In the genomic region with DNA sequence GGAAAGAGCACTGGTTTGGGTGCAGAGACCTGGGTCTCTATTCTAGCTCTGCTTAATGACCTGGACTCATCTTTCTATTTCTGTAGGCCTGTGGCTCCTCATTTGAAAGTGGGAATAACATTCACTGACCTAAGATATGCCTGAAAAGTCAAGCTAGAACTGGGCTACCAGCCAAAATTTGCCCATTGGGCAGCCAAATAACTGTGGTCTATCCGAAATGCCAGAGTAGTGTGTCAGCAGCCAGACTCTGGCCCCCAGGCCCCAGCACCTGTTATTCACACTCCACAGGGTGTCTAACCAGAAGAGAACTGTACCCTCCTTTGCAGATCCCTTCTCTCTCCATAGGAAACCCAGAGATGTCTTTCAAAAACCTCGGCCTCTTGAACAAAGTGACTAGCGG, we compare ENCODE assay signal across 12 cellular contexts. TPM values are rescaled to one million over a fixed set of nuclear protein-coding genes. Genes with fewer than 3 reads are reported as not detected.
DNase-seq lines count a peak whose midpoint lies in the region; ATAC-seq and TF ChIP-seq lines count a peak whose summit lies in the region.
"Had no signal": no experiment of that assay in that cellular context is flagged by ENCODE, and none has a peak within 500 bp of the region (broad histone marks: within the 10 kb centered on the region; RNA-seq: fewer than 3 reads in every experiment).

No MANE protein-coding gene starts in this region.

- peaks cover 11% of the 10 kb centered on the region for H3K27me3 Mint-ChIP-seq in activated naive CD8-positive, alpha-beta T cell treated with anti-CD3 and anti-CD28 coated beads, Interleukin-2, amount 50 U/mL, for 24 hours
- peaks cover 38% of the 10 kb centered on the region for H3K27me3 Mint-ChIP-seq in T-helper 17 cell
- H3K27me3 Mint-ChIP-seq: activated CD8-positive, alpha-beta memory T cell treated with anti-CD3 and anti-CD28 coated beads, Interleukin-2, amount 10 ng/mL, durations not matched to agents 7 days and 5 days; dendritic cell treated with granulocyte-macrophage colony-stimulating factor and Interleukin-4, amounts not matched to agents 40 ng/mL and 50 ng/mL, for 4 days had no signal

- TF ChIP-seq CTCF in cardiac fibroblast (IDR thresholded peaks at IDR 0.05; ENCODE audit: low read depth, low read length), result no peak

- ATAC-seq in activated naive CD8-positive, alpha-beta T cell treated with anti-CD3 and anti-CD28 coated beads, Interleukin-2, amount 50 U/mL, for 24 hours, result no peak
- ATAC-seq in T-helper 17 cell (no peak), HG02970 (IDR thresholded peaks at IDR 0.05; ENCODE audit: low FRiP score, unreplicated experiment) (no peak)
- ATAC-seq: activated CD8-positive, alpha-beta memory T cell treated with anti-CD3 and anti-CD28 coated beads, Interleukin-2, amount 10 ng/mL, durations not matched to agents 7 days and 5 days had no signal

- no peaks in the 10 kb centered on the region for H3K36me3 ChIP-seq in MG63

- no peaks in the 10 kb centered on the region for H3K27me3 ChIP-seq in MG63

- H3K9me3 Mint-ChIP-seq in activated naive CD8-positive, alpha-beta T cell treated with anti-CD3 and anti-CD28 coated beads, Interleukin-2, amount 50 U/mL, for 24 hours, result peaks cover 14% of the 10 kb centered on the region
- H3K9me3 Mint-ChIP-seq: activated naive CD8-positive, alpha-beta T cell treated with anti-CD3 and anti-CD28 coated beads for 36 hours; dendritic cell treated with granulocyte-macrophage colony-stimulating factor and Interleukin-4, amounts not matched to agents 40 ng/mL and 50 ng/mL, for 4 days had no signal

- in situ Hi-C loops in G401 (cut with HindIII; ENCODE audit: low sequenced_read_pairs), result no loop called here

- no peaks in the 10 kb centered on the region for H3K4me1 Mint-ChIP-seq in activated naive CD8-positive, alpha-beta T cell treated with anti-CD3 and anti-CD28 coated beads, Interleukin-2, amount 50 U/mL, for 24 hours
- peaks cover 2% of the 10 kb centered on the region for H3K4me1 Mint-ChIP-seq in T-helper 17 cell
- H3K4me1 Mint-ChIP-seq: activated CD8-positive, alpha-beta memory T cell treated with anti-CD3 and anti-CD28 coated beads, Interleukin-2, amount 10 ng/mL, durations not matched to agents 7 days and 5 days; activated naive CD8-positive, alpha-beta T cell treated with anti-CD3 and anti-CD28 coated beads for 36 hours had no signal

- H3K36me3 Mint-ChIP-seq in activated naive CD8-positive, alpha-beta T cell treated with anti-CD3 and anti-CD28 coated beads, Interleukin-2, amount 50 U/mL, for 24 hours (ENCODE audit: low read depth), result no peaks in the 10 kb centered on the region
- peaks cover 5% of the 10 kb centered on the region for H3K36me3 Mint-ChIP-seq in T-helper 17 cell (ENCODE audit: low read depth)
- H3K36me3 Mint-ChIP-seq: activated CD8-positive, alpha-beta memory T cell treated with anti-CD3 and anti-CD28 coated beads, Interleukin-2, amount 10 ng/mL, durations not matched to agents 7 days and 5 days; activated naive CD8-positive, alpha-beta T cell treated with anti-CD3 and anti-CD28 coated beads for 36 hours had no signal

- H3K9me3 ChIP-seq in MG63 (peaks cover 9% of the 10 kb centered on the region; the same call in 1 of the 2 replicates), T-helper 17 cell (ENCODE audit: control insufficient read depth, low read length, poor library complexity, severe bottlenecking) (no peaks in the 10 kb centered on the region)

- H3K27ac Mint-ChIP-seq in activated naive CD8-positive, alpha-beta T cell treated with anti-CD3 and anti-CD28 coated beads, Interleukin-2, amount 50 U/mL, for 24 hours, result no peak overlapping the region
- H3K27ac Mint-ChIP-seq in T-helper 17 cell, result no peak overlapping the region
- H3K27ac Mint-ChIP-seq: activated CD8-positive, alpha-beta memory T cell treated with anti-CD3 and anti-CD28 coated beads, Interleukin-2, amount 10 ng/mL, durations not matched to agents 7 days and 5 days; activated naive CD8-positive, alpha-beta T cell treated with anti-CD3 and anti-CD28 coated beads for 36 hours; dendritic cell treated with granulocyte-macrophage colony-stimulating factor and Interleukin-4, amounts not matched to agents 40 ng/mL and 50 ng/mL, for 4 days had no signal

- H3K4me3 Mint-ChIP-seq in activated naive CD8-positive, alpha-beta T cell treated with anti-CD3 and anti-CD28 coated beads, Interleukin-2, amount 50 U/mL, for 24 hours, result no peak overlapping the region
- H3K4me3 Mint-ChIP-seq in T-helper 17 cell, result no peak overlapping the region
- H3K4me3 Mint-ChIP-seq: activated CD8-positive, alpha-beta memory T cell treated with anti-CD3 and anti-CD28 coated beads, Interleukin-2, amount 10 ng/mL, durations not matched to agents 7 days and 5 days; activated naive CD8-positive, alpha-beta T cell treated with anti-CD3 and anti-CD28 coated beads for 36 hours; dendritic cell treated with granulocyte-macrophage colony-stimulating factor and Interleukin-4, amounts not matched to agents 40 ng/mL and 50 ng/mL, for 4 days had no signal

- peak; percentile 71 for DNase-seq in G401 (ENCODE audit: low spot score)
- peak; percentile 68 for DNase-seq in MG63
- peak; percentile 2 to 30 for DNase-seq in cardiac fibroblast (ENCODE audit: low read depth in 2 of 2)
- peak; percentile 84 for DNase-seq in kidney glomerular epithelial cell (lab: John Stamatoyannopoulos, UW)
- DNase-seq in D341Med (ENCODE audit: low spot score), result no peak
- no peak for DNase-seq in activated naive CD8-positive, alpha-beta T cell treated with anti-CD3 and anti-CD28 coated beads, Interleukin-2, amount 50 U/mL, for 24 hours
- DNase-seq in T-helper 17 cell, result no peak
- DNase-seq: activated CD8-positive, alpha-beta memory T cell treated with anti-CD3 and anti-CD28 coated beads, Interleukin-2, amount 10 ng/mL, durations not matched to agents 7 days and 5 days; activated naive CD8-positive, alpha-beta T cell treated with anti-CD3 and anti-CD28 coated beads for 36 hours had no signal

- H3K4me3 ChIP-seq in MG63, result no peak overlapping the region
- H3K4me3 ChIP-seq in cardiac fibroblast (replicated peaks in 1 of 2; ENCODE audit: low read depth in 2 of 2, low read length in 2 of 2), result no peak overlapping the region
- H3K4me3 ChIP-seq: smooth muscle cell had no signal

RNA-seq across cellular contexts. Expression of a gene that starts 12.6 kb away (rescaled TPM):
- total RNA-seq in G401 (2014; rRNA removed; shearing (Covaris generic)), result not detected in 2 replicates
- total RNA-seq in MG63 (2014; rRNA removed; shearing (Covaris generic); ENCODE audit: low replicate concordance), result not detected in 2 replicates
- 10 to 100 TPM in 1 of 2 donors, 1 to 10 TPM in 1; 8.7 to 13.6 TPM for total RNA-seq in T-helper 17 cell
- total RNA-seq: activated naive CD8-positive, alpha-beta T cell treated with anti-CD3 and anti-CD28 coated beads for 36 hours had no signal

Comparison
In these comparisons a context has a peak if more than half of its experiments do, and no peak if none do; other contexts are left out.
1. DNase-seq: peak in G401 (single experiment), MG63 (single experiment), cardiac fibroblast (2 of 2) and kidney glomerular epithelial cell (single experiment); none in D341Med (single experiment), activated naive CD8-positive, alpha-beta T cell treated with anti-CD3 and anti-CD28 coated beads, Interleukin-2, amount 50 U/mL, for 24 hours (single experiment) and T-helper 17 cell (0 of 3).